In genomic region chr13:72170571-72170970, GRCh38 we compare ENCODE assay signal across 21 cellular contexts.
"Had no signal": no experiment of that assay in that cellular context is flagged by ENCODE, and none has a peak within 500 bp of the region (broad histone marks: within the 10 kb centered on the region; RNA-seq: fewer than 3 reads in every experiment).

No MANE protein-coding gene starts in this region.

- H3K9me3 ChIP-seq: SJCRH30 had no signal

- H3K9ac ChIP-seq: KMS-11 had no signal

- DNase-seq: Kasumi-1, MM.1S, MV-4-11, NCI-H1048, NCI-H1105, NCI-H1417, NCI-H1436 treated with DMSO at 0.1 percent for 48 hours, NCI-H1694, NCI-H187 treated with DMSO at 0.1 percent for 48 hours, NCI-H2029 treated with DMSO at 0.1 percent for 48 hours, NCI-H2171 treated with DMSO at 0.1 percent for 48 hours, NCI-H345, NCI-H524, NCI-H526 treated with DMSO at 0.1 percent for 48 hours, NCI-H748 treated with DMSO at 0.1 percent for 48 hours, SHP77 treated with DMSO at 0.1 percent for 48 hours, SJCRH30 had no signal

- H3K4me1 ChIP-seq: SJCRH30 had no signal

- ATAC-seq: K562, Right ventricle myocardium inferior had no signal

- H3K27ac ChIP-seq: HL-60, KMS-11, SJCRH30 had no signal

- H3K4me3 ChIP-seq: K562, SJCRH30 had no signal

- H3K36me3 ChIP-seq: SJCRH30 had no signal

- H3K4me2 ChIP-seq: KMS-11 had no signal

- H3K27me3 ChIP-seq: SJCRH30 had no signal
